8 cellular contexts compared by ENCODE assay signal in the genomic region with DNA sequence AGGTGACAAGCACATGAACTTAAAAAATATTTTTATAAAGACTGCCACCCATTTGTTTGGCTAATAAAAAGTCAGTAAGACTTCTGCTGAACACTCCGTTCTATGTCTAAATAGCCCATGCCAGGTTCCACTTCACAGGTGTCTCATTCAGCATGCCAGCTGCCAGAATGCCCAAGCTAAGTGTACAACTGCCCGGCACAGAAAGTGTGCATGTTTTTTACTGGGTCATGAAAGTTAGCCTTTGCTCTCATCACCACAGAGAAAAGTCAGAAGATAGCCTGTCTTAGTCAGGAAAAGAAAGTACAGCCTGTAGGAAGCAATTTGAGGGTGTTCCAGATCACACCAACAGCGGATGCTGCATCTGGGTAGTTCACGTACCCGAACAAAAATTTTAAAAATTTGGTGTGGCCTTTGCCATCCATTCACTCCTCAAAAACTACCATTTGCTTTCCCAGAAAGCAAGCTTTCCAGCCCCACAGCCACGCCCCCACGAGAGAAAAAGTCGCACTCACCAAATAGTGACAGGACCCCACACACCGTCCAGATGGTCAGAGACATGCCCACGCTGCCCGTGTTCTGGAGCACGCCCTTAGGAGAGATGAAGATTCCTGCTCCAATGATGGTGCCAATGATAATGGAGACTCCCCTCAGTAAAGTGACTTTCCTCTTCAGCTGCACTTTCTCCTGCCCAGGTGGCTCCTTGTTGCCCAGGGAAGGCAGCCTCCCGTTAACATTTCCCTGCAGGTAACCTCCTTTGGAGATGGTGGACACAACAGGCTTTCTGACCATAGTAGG. TPM values are rescaled to one million over a fixed set of nuclear protein-coding genes. Genes with fewer than 3 reads are reported as not detected.
DNase-seq lines count a peak whose midpoint lies in the region; ATAC-seq, FAIRE-seq and TF ChIP-seq lines count a peak whose summit lies in the region.

No MANE protein-coding gene starts in this region.

- H3K9me3 ChIP-seq in Loucy (ENCODE audit: insufficient read depth, low read depth, low read length), result no peaks in the 10 kb centered on the region
- H3K9me3 ChIP-seq in HepG2 (ENCODE audit: low read length), result no peaks in the 10 kb centered on the region
- no peaks in the 10 kb centered on the region for H3K9me3 ChIP-seq in upper lobe of right lung

- CTCF ChIA-PET in HepG2 (lab: Yijun Ruan, JAX; ENCODE audit: low intra/inter-chr PET ratio, low total read pairs), result no interaction called here

- BruUV-seq in HepG2 (replicated peaks; lab: Mats Ljungman, UMichigan), result TSS peak; percentile 88

- 0% methylated on average over 13 of the region's 13 CpGs for WGBS in HepG2 (ENCODE audit: low lambda C conversion rate)

- H3K27me3 ChIP-seq in Loucy (ENCODE audit: insufficient read depth, low read length, poor library complexity, severe bottlenecking), result no peaks in the 10 kb centered on the region
- no peaks in the 10 kb centered on the region; a peak in 1 of 5 replicates for H3K27me3 ChIP-seq in HepG2 (ENCODE audit: control insufficient read depth in 1 of 2, insufficient read depth in 2 of 2, low read length in 2 of 2)
- no peaks in the 10 kb centered on the region for H3K27me3 ChIP-seq in upper lobe of right lung

- TF ChIP-seq RAD21 in HepG2 (CRISPR knock-in tag; IDR thresholded peaks at IDR 0.05), result no peak

- no peak for TF ChIP-seq EP300 in HepG2 (IDR thresholded peaks at IDR 0.05; ENCODE audit: low read depth in 2 of 2, low read length in 2 of 2)
- TF ChIP-seq EP300 in HepG2 (CRISPR knock-in tag; IDR thresholded peaks at IDR 0.05; ENCODE audit: borderline replicate concordance), result no peak

- no peaks in the 10 kb centered on the region for H3K36me3 ChIP-seq in Loucy (ENCODE audit: insufficient read depth, low read length)
- peaks cover 0 to 2% of the 10 kb centered on the region in 2 experiments; a peak in 1 of 5 replicates for H3K36me3 ChIP-seq in HepG2 (replicated peaks in 1 of 2; ENCODE audit: control insufficient read depth in 1 of 2, insufficient read depth in 2 of 2, low read length in 2 of 2)
- no peaks in the 10 kb centered on the region for H3K36me3 ChIP-seq in upper lobe of right lung

- H3K4me1 ChIP-seq in Loucy (ENCODE audit: insufficient read depth, low read length, poor library complexity, severe bottlenecking), result peaks cover 37% of the 10 kb centered on the region
- peaks cover 29% of the 10 kb centered on the region for H3K4me1 ChIP-seq in HepG2 (ENCODE audit: insufficient read depth, low read length)
- no peaks in the 10 kb centered on the region for H3K4me1 ChIP-seq in upper lobe of right lung

- H3K9ac ChIP-seq in Loucy (ENCODE audit: low read depth, low read length, poor library complexity, severe bottlenecking) (peak overlapping the region; percentile 86), HepG2 (ENCODE audit: insufficient read depth, low read depth, low read length) (peak overlapping the region; percentile 90)

- H2AFZ ChIP-seq in Loucy (ENCODE audit: low read length), result peak overlapping the region; percentile 97
- H2AFZ ChIP-seq in HepG2 (ENCODE audit: low read length), result peak overlapping the region; percentile 15

- 0 out of 2 replicates have a peak, but pooled peaks cover 5% of the 10 kb centered on the region for H3K79me2 ChIP-seq in Loucy (ENCODE audit: insufficient read depth, low read length)
- H3K79me2 ChIP-seq in HepG2 (ENCODE audit: insufficient read depth, low read length), result peaks cover 50% of the 10 kb centered on the region

- TF ChIP-seq CTCF in Loucy (conservative IDR thresholded peaks at IDR 0.05; ENCODE audit: low read length) (no peak), astrocyte of the cerebellum (IDR thresholded peaks at IDR 0.05; ENCODE audit: low read depth, low read length, missing control alignments) (no peak), HepG2 (CRISPR knock-in tag; IDR thresholded peaks at IDR 0.05) (no peak), upper lobe of right lung (IDR thresholded peaks at IDR 0.05) (no peak)

- H3K4me3 ChIP-seq in Loucy (ENCODE audit: low read length, poor library complexity, severe bottlenecking) (peak overlapping the region; percentile 82), astrocyte of the cerebellum (ENCODE audit: low read depth, low read length) (peak overlapping the region; percentile 44), HepG2 (replicated peaks in 1 of 3; ENCODE audit: insufficient read depth in 1 of 3, low read depth in 2 of 3, low read length in 3 of 3) (peak overlapping the region; percentile 77 to 96 (median 83)), upper lobe of right lung (peak overlapping the region; percentile 34)

- H3K27ac ChIP-seq in HepG2 (ENCODE audit: extremely low read length, insufficient read depth, low read length) (peak overlapping the region; percentile 93), upper lobe of right lung (peak overlapping the region; percentile 76)

- peak; percentile 15 for FAIRE-seq in HepG2 (lab: Jason Lieb, UNC)

- peak; percentile 1 for ATAC-seq in GM19467 (IDR thresholded peaks at IDR 0.05; ENCODE audit: unreplicated experiment)
- peak; percentile 71 for ATAC-seq in HepG2
- peak; percentile 25 for ATAC-seq in upper lobe of right lung

- in situ Hi-C loops in astrocyte of the cerebellum (cut with HindIII; ENCODE audit: low sequenced_read_pairs) (loop anchor here (10.0 kb wide), 1 partner anchor 703 kb away; no protein-coding TSS in a partner anchor), HepG2 (cut with HindIII; ENCODE audit: extremely low pct_ligation_motif_present, low pct_unique_long_range_greater_than_20kb) (no loop called here)

- H3K4me2 ChIP-seq in Loucy (ENCODE audit: low read depth, low read length, poor library complexity, severe bottlenecking) (peak overlapping the region; percentile 78), HepG2 (ENCODE audit: low read depth, low read length) (peak overlapping the region; percentile 83)

- intact Hi-C loops in HepG2 (cut with micrococcal nuclease; ENCODE audit: unreplicated experiment) (loop anchor here (1.0 to 10.0 kb wide), 4 partner anchors 42 to 316 kb away; no protein-coding TSS in a partner anchor), upper lobe of right lung (cut with DNase I) (no loop called here)

- H4K20me1 ChIP-seq in Loucy (ENCODE audit: insufficient read depth, low read length, poor library complexity, severe bottlenecking) (no peaks in the 10 kb centered on the region), HepG2 (ENCODE audit: insufficient read depth, low read length) (peaks cover 17% of the 10 kb centered on the region; the same call in 1 of the 2 replicates)

- H3F3A ChIP-seq in Loucy (ENCODE audit: low read depth), result no peaks in the 10 kb centered on the region

- POLR2A ChIA-PET in HepG2 (lab: Yijun Ruan, JAX), result interaction anchor here (0.8 to 4.1 kb wide), 12 partner anchors 8 to 774 kb away, joined by 3 to 38 read pairs (median 5); a partner anchor contains a TSS

- peak; percentile 55 for DNase-seq in CD1c-positive myeloid dendritic cell (ENCODE audit: extremely low spot score)
- DNase-seq in astrocyte of the cerebellum (ENCODE audit: low read depth), result no peak
- DNase-seq in HepG2 (ENCODE audit: low spot score), result no peak
- no peak for DNase-seq in upper lobe of right lung
- DNase-seq in NCI-H2227 treated with DMSO at 0.1 percent for 48 hours (lab: John Stamatoyannopoulos, UW), result no peak
- DNase-seq in GOT3 (lab: John Stamatoyannopoulos, UW), result no peak

- TF ChIP-seq POLR2A in HepG2 (IDR thresholded peaks at IDR 0.05; ENCODE audit: insufficient read depth in 1 of 2, low read depth in 2 of 2, low read length in 2 of 2), result no peak

- H3K9me2 ChIP-seq in Loucy (replicated peaks; ENCODE audit: low read depth, low read length), result no peaks in the 10 kb centered on the region

TF ChIP-seq in HepG2, 621 proteins besides CTCF, POLR2A, EP300 and RAD21 (continues in another document):
- no peak for TF ChIP-seq U2AF1 (optimal IDR thresholded peaks at IDR 0.05; ENCODE audit: low read depth, low read length)
- TF ChIP-seq RBAK (CRISPR knock-in tag; IDR thresholded peaks at IDR 0.05), result no peak
- TF ChIP-seq ZNF451 (CRISPR knock-in tag; IDR thresholded peaks at IDR 0.05), result no peak
- peak; percentile 94 for TF ChIP-seq ARID2 (CRISPR knock-in tag; IDR thresholded peaks at IDR 0.05; ENCODE audit: borderline replicate concordance)
- TF ChIP-seq TOPORS (CRISPR knock-in tag; IDR thresholded peaks at IDR 0.05), result no peak; the same call in 1 of the 2 replicates

RNA-seq across cellular contexts. Expression of a gene that starts 0.7 kb away (rescaled TPM):
- total RNA-seq in HepG2 (2016; rRNA removed; fragmentation: Illumina TruSeq; extraction: Trizol) (11.9 and 15.7 TPM in 2 replicates), upper lobe of right lung (3.8 TPM)
- total RNA-seq in HepG2 (2016; cell fraction: cytosol; rRNA removed; fragmentation: Illumina TruSeq; extraction: Trizol; ENCODE audit: low read depth), result 1.5 and 2.6 TPM in 2 replicates
- 13.1 and 14.5 TPM in 2 replicates for total RNA-seq in HepG2 (2016; cell fraction: insoluble cytoplasmic fraction; rRNA removed; fragmentation: Illumina TruSeq; extraction: Trizol)
- 4.0 and 5.0 TPM in 2 replicates for total RNA-seq in HepG2 (2016; cell fraction: membrane; rRNA removed; fragmentation: Illumina TruSeq; extraction: Trizol)
- 21.1 and 22.8 TPM in 2 replicates for total RNA-seq in HepG2 (2016; cell fraction: nucleus; rRNA removed; fragmentation: Illumina TruSeq; extraction: Trizol)
- polyA plus RNA-seq in HepG2 (2011; rRNA removed), result 15.9 and 17.5 TPM in 2 replicates
- polyA plus RNA-seq in HepG2 (2011; cell fraction: cytosol; rRNA removed), result 5.6 and 9.4 TPM in 2 replicates
- polyA plus RNA-seq in HepG2 (2011; cell fraction: nucleus; rRNA removed), result 9.2 and 14.7 TPM in 2 replicates
- polyA plus RNA-seq in HepG2 (2012), result 20.4 and 31.0 TPM in 2 replicates
- polyA plus RNA-seq in HepG2 (2016; cell fraction: cytosol; fragmentation: Illumina TruSeq; extraction: Trizol; ENCODE audit: low read depth), result 0.35 and 0.42 TPM in 2 replicates
- 5.6 and 6.9 TPM in 2 replicates for polyA plus RNA-seq in HepG2 (2016; cell fraction: insoluble cytoplasmic fraction; fragmentation: Illumina TruSeq; extraction: Trizol; ENCODE audit: low read depth)
- polyA plus RNA-seq in HepG2 (2016; cell fraction: membrane; fragmentation: Illumina TruSeq; extraction: Trizol; ENCODE audit: low read depth), result 0.86 and 0.94 TPM in 2 replicates
- 16.0 and 16.6 TPM in 2 replicates for polyA plus RNA-seq in HepG2 (2016; cell fraction: nucleus; fragmentation: Illumina TruSeq; extraction: Trizol; ENCODE audit: insufficient read depth, low read depth)
- 95.4 and 149 TPM in 2 replicates for polyA minus RNA-seq in HepG2 (2011; rRNA and poly(A)+ RNA removed; ENCODE audit: low replicate concordance)
- polyA minus RNA-seq in HepG2 (2011; cell fraction: cytosol; rRNA and poly(A)+ RNA removed), result 28.0 and 41.2 TPM in 2 replicates
- 82.7 and 97.5 TPM in 2 replicates for polyA minus RNA-seq in HepG2 (2011; cell fraction: nucleus; rRNA and poly(A)+ RNA removed)

Comparison
In these comparisons a context has a peak if more than half of its experiments do, and no peak if none do; other contexts are left out.
1. ATAC-seq: peak in every context shown above with its lines; median percentile 71 in HepG2; 25 in upper lobe of right lung; 1 in GM19467.